Comparison of ENCODE assay signal across 10 cellular contexts in the genomic region with DNA sequence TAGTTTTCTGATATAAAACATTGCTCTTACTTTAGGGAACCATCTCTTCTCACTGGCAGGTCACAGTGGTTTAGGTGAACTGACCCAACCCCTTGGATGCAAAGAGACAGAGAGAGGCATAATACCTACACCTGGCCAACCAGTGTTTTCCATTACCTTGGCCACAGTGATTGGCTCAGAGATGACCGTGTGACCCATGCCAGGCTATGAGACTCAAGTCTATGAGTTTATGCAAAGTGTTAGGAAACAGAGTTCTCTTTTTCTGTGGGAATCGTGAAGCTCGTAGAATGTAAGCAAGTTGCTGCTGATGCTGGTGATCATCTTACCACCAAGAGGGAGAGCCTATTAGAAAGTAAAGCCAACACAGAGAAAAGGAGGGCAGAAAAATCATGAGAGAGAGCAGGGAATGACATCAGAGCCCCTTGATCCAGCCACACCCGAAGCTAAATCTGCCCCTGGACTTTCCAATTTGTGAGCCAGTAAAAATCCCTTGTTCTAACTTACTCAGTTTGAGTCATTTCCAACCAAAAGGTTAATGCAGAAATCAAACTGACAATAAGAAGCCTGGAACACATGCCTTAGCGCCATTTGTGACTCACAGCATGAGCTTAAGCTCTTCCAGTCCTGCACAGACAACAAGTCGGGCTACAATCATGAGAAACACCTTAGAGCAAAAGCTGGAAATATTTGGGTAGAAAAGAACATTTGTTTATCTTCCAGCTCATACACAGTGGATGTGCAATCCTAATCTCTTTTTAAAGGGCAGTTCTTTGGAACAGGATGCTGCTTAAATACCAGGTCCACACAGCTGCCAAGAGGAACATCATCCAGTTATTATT.
A peak's percentile ranks its signal among the peaks of the same experiment; 100 is the strongest.
DNase-seq lines count a peak whose midpoint lies in the region; ATAC-seq and TF ChIP-seq lines count a peak whose summit lies in the region.
"Had no signal": no experiment of that assay in that cellular context is flagged by ENCODE, and none has a peak within 500 bp of the region (broad histone marks: within the 10 kb centered on the region; RNA-seq: fewer than 3 reads in every experiment).

No MANE protein-coding gene starts in this region.

- H3K27me3 ChIP-seq in neuronal stem cell (ENCODE audit: control insufficient read depth in 3 of 3, insufficient read depth in 3 of 3, low read depth in 1 of 3, low read length in 3 of 3) = no peaks in the 10 kb centered on the region

- no peak overlapping the region for H3K27ac ChIP-seq in neuronal stem cell (replicated peaks; ENCODE audit: low read length)

- H3K79me1 ChIP-seq in neuronal stem cell (ENCODE audit: low read depth, low read length) = no peaks in the 10 kb centered on the region

- ATAC-seq in HG03432 (IDR thresholded peaks at IDR 0.05; ENCODE audit: unreplicated experiment) = no peak
- no peak for ATAC-seq in effector memory CD8-positive, alpha-beta T cell (replicated peaks)

- no peak for TF ChIP-seq CTCF in epithelial cell of proximal tubule (conservative IDR thresholded peaks at IDR 0.05; ENCODE audit: low read depth, low read length)

- no peak overlapping the region for H2AK5ac ChIP-seq in neuronal stem cell (ENCODE audit: low read depth, low read length)

- peaks cover 7 to 65% of the 10 kb centered on the region in 2 donors for H3K27me3 Mint-ChIP-seq in effector memory CD8-positive, alpha-beta T cell

- no peak overlapping the region for H2BK12ac ChIP-seq in neuronal stem cell (ENCODE audit: low read length)

- in situ Hi-C loops in G401 (cut with HindIII; ENCODE audit: low sequenced_read_pairs) = no loop called here

- H3K4me2 ChIP-seq in neuronal stem cell (ENCODE audit: insufficient read depth, low read length, poor library complexity, severe bottlenecking) = no peak overlapping the region

- DNase-seq in G401 (ENCODE audit: low spot score) = peak; percentile 88
- DNase-seq in HS-5 (ENCODE audit: low read depth) = peak; percentile 83
- DNase-seq in epithelial cell of proximal tubule (ENCODE audit: low read depth) = peak; percentile 72
- no peak for DNase-seq in neuronal stem cell (ENCODE audit: low spot score)
- DNase-seq in effector memory CD8-positive, alpha-beta T cell = no peak
- DNase-seq in DMS 273 (lab: John Stamatoyannopoulos, UW; ENCODE audit: unreplicated experiment) = no peak
- no peak for DNase-seq in inferior parietal cortex (ENCODE audit: extremely low spot score)
- DNase-seq: DND-41 had no signal

- no peaks in the 10 kb centered on the region for H3K36me3 Mint-ChIP-seq in effector memory CD8-positive, alpha-beta T cell (ENCODE audit: insufficient read depth)
- H3K36me3 Mint-ChIP-seq: IgD-negative memory B cell had no signal

- H3K4me1 ChIP-seq in neuronal stem cell (ENCODE audit: control insufficient read depth in 2 of 2, insufficient read depth in 1 of 2, low read depth in 1 of 2, low read length in 2 of 2) = peaks cover 7% of the 10 kb centered on the region in 2 donors

- H2BK120ac ChIP-seq in neuronal stem cell (ENCODE audit: low read depth, low read length) = no peak overlapping the region

- no peaks in the 10 kb centered on the region for H3K9me3 ChIP-seq in neuronal stem cell (replicated peaks in 1 of 2; ENCODE audit: control insufficient read depth in 2 of 2, insufficient read depth in 1 of 2, low read depth in 1 of 2, low read length in 2 of 2)

- no peak overlapping the region for H4K8ac ChIP-seq in neuronal stem cell (ENCODE audit: low read depth, low read length)

- WGBS in neuronal stem cell (ENCODE audit: extremely low coverage in 2 of 2, insufficient read length in 2 of 2, insufficient replicate concordance in 1 of 2), 2 donors = no CpG with 5 or more reads among the region's 6 CpGs

- H3K4me3 ChIP-seq in epithelial cell of proximal tubule (ENCODE audit: low read depth, low read length) = no peak overlapping the region
- H3K4me3 ChIP-seq in neuronal stem cell (ENCODE audit: low read length in 2 of 2) = no peak overlapping the region

- no peaks in the 10 kb centered on the region for H3K4me1 Mint-ChIP-seq in effector memory CD8-positive, alpha-beta T cell (ENCODE audit: low read depth in 2 of 2)
- H3K4me1 Mint-ChIP-seq: IgD-negative memory B cell had no signal

- no peak overlapping the region for H3K4ac ChIP-seq in neuronal stem cell (ENCODE audit: low read length)

- no peak overlapping the region for H3K4me3 Mint-ChIP-seq in effector memory CD8-positive, alpha-beta T cell
- H3K4me3 Mint-ChIP-seq: IgD-negative memory B cell had no signal

- no peak overlapping the region for H2BK5ac ChIP-seq in neuronal stem cell (ENCODE audit: low read length)

- no peak overlapping the region for H3K27ac Mint-ChIP-seq in effector memory CD8-positive, alpha-beta T cell
- H3K27ac Mint-ChIP-seq: IgD-negative memory B cell had no signal

- H3K9ac ChIP-seq in neuronal stem cell (ENCODE audit: low read depth, low read length, poor library complexity) = no peak overlapping the region

- H3K14ac ChIP-seq in neuronal stem cell (ENCODE audit: low read length) = no peak overlapping the region

- no peak overlapping the region for H3K23ac ChIP-seq in neuronal stem cell (ENCODE audit: low read depth, low read length, poor library complexity)

- peak overlapping the region; percentile 15 for H3K18ac ChIP-seq in neuronal stem cell (ENCODE audit: low read length)

- H2AFZ ChIP-seq in neuronal stem cell (ENCODE audit: low read length) = no peak overlapping the region

- no peaks in the 10 kb centered on the region for H3K9me3 Mint-ChIP-seq in effector memory CD8-positive, alpha-beta T cell

- H2BK15ac ChIP-seq in neuronal stem cell (ENCODE audit: low read length) = no peak overlapping the region

- H3K36me3 ChIP-seq in neuronal stem cell (replicated peaks in 1 of 2; ENCODE audit: control insufficient read depth in 2 of 2, insufficient read depth in 2 of 2, low read length in 2 of 2) = no peaks in the 10 kb centered on the region

- no peak overlapping the region for H4K91ac ChIP-seq in neuronal stem cell (ENCODE audit: low read depth, low read length, poor library complexity)

Comparison
In these comparisons a context has a peak if more than half of its experiments do, and no peak if none do; other contexts are left out.
1. DNase-seq: peak in G401 (single experiment), HS-5 (single experiment) and epithelial cell of proximal tubule (single experiment); none in neuronal stem cell (single experiment), effector memory CD8-positive, alpha-beta T cell (0 of 3), DMS 273 (single experiment) and inferior parietal cortex (single experiment).